In genomic region chr12:120793357-120793756, GRCh38 we compare ENCODE assay signal across 8 cellular contexts.
"Had no signal": no experiment of that assay in that cellular context is flagged by ENCODE, and none has a peak within 500 bp of the region (broad histone marks: within the 10 kb centered on the region; RNA-seq: fewer than 3 reads in every experiment).

No MANE protein-coding gene starts in this region.

- H3K4me1 ChIP-seq: HAP-1 had no signal

- DNase-seq: GM23248, GOT3, H7, IMR-90, KBM-7 had no signal

- H3K4me3 ChIP-seq: GM23248, HAP-1 had no signal

- H3K27ac ChIP-seq: GM23248, KMS-11 had no signal

- ATAC-seq: HCT116 had no signal

- H3K36me3 ChIP-seq: HAP-1 had no signal
